Comparison of ENCODE assay signal across 8 cellular contexts in the genomic region with DNA sequence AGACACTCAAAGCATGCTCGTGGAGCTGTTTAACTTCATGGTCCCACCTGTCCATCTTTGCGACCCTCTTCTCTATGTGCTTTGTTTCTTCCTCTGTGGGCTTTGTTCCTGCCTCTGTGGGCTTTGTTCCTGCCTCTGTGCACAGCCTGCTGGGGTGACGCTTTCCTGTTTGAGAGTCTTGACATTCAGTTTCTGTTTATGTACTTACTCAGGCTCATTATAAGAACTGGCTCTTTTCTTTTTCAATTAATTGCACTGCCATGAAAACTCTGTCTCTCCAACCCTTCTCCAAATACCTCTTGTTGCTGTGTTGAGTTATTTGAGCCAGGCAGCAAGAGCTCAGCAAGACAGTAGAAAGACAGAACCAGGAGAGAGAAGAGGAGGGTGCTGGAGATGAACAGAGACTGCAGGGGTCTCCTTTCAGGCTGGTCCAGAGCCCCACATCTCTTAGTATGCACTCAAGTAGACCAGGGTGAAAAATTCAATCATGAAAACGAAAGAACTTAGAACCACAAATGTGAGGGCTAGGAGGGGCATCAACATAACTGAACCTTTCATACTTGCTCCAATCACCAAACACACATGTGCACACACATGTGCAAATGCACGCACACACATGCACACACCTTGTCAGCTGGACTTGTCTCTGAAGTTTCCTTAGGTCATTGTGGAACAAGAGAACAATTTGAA.
DNase-seq lines count a peak whose midpoint lies in the region; ATAC-seq, FAIRE-seq and TF ChIP-seq lines count a peak whose summit lies in the region.

No MANE protein-coding gene starts in this region.

- CTCF ChIA-PET in GM12878 (lab: Yijun Ruan, JAX): interaction anchor here (0.6 to 6.8 kb wide), 59 partner anchors 8 to 1014 kb away, joined by 3 to 595 read pairs (median 5); no protein-coding TSS in a partner anchor

- H3K4me1 ChIP-seq in GM12878 (ENCODE audit: control insufficient read depth, insufficient read depth, low read length) (peaks cover 12% of the 10 kb centered on the region), neutrophil (ENCODE audit: control insufficient read depth in 1 of 2, insufficient read depth in 1 of 2, low read depth in 1 of 2, low read length in 1 of 2) (peaks cover 9 to 12% of the 10 kb centered on the region in 2 experiments)

- peak; percentile 63 for TF ChIP-seq RAD21 in GM12878 (IDR thresholded peaks at IDR 0.05; ENCODE audit: insufficient read depth, low read depth, low read length)

- DNase-seq in T follicular helper cell (ENCODE audit: low read depth): peak; percentile 13
- DNase-seq in GM12878 (ENCODE audit: low read depth, low spot score): peak; percentile 68
- DNase-seq in kidney tubule cell (ENCODE audit: low spot score): no peak
- DNase-seq in NCI-H82 (lab: John Stamatoyannopoulos, UW): no peak
- no peak for DNase-seq in HK-2 (ENCODE audit: unreplicated experiment)

- no peak for TF ChIP-seq EP300 in GM12878 (IDR thresholded peaks at IDR 0.05; ENCODE audit: borderline replicate concordance in 1 of 2, control insufficient read depth in 1 of 2, low read depth in 2 of 2, low read length in 2 of 2)

- TF ChIP-seq CTCF in GM12878 (IDR thresholded peaks at IDR 0.05 in 2 of 3, conservative IDR thresholded peaks at IDR 0.05 in 1 of 3; ENCODE audit: control insufficient read depth in 2 of 3, extremely low read depth in 1 of 3, insufficient read depth in 1 of 3, low read depth in 3 of 3, low read length in 3 of 3): peak in 1 of 3 experiments; percentile 33; a peak in 2 of 6 replicates
- no peak for TF ChIP-seq CTCF in neutrophil (IDR thresholded peaks at IDR 0.05)

- BruUV-seq in GM12878 (replicated peaks; lab: Mats Ljungman, UMichigan): TSS peak; percentile 91

- TF ChIP-seq POLR2A in GM12878 (IDR thresholded peaks at IDR 0.05; ENCODE audit: low read depth, low read length): peak; percentile 32; the same call in 1 of the 2 replicates

- RAD21 ChIA-PET in GM12878 (lab: Charles Lee; ENCODE audit: unreplicated experiment): interaction anchor here (0.9 to 14.3 kb wide), 45 partner anchors 10 to 1572 kb away, joined by 3 to 519 read pairs (median 8); partner anchors contain the start of genes LEPR and LEPROT

- in situ Hi-C loops in GM12878 (cut with MboI): no loop called here

- H3K27me3 ChIP-seq in GM12878 (replicated peaks in 1 of 2; ENCODE audit: control insufficient read depth in 2 of 2, insufficient read depth in 2 of 2, low read length in 1 of 2) (no peaks in the 10 kb centered on the region), neutrophil (no peaks in the 10 kb centered on the region)

- peak overlapping the region; percentile 100 for H3K4me2 ChIP-seq in GM12878 (ENCODE audit: control insufficient read depth, insufficient read depth)

- FAIRE-seq in GM12878 (lab: Jason Lieb, UNC): peak; percentile 91

- intact Hi-C loops in GM12878 (cut with micrococcal nuclease; ENCODE audit: unreplicated experiment): loop anchor here (1.0 to 10.0 kb wide), 8 partner anchors 43 to 631 kb away; no protein-coding TSS in a partner anchor

- H3K4me3 ChIP-seq in GM12878 (peak overlapping the region; percentile 65), neutrophil (ENCODE audit: low read depth in 1 of 2, low read length in 1 of 2) (no peak overlapping the region)

- H3K9ac ChIP-seq in GM12878 (ENCODE audit: control insufficient read depth, insufficient read depth, low read length): peak overlapping the region; percentile 70

- ATAC-seq in GM18868 (IDR thresholded peaks at IDR 0.05; ENCODE audit: unreplicated experiment) (peak; percentile 77), HG02870 (IDR thresholded peaks at IDR 0.05; ENCODE audit: unreplicated experiment) (peak; percentile 92), GM12878 (peak; percentile 88)

- H4K20me1 ChIP-seq in GM12878 (ENCODE audit: control insufficient read depth, insufficient read depth): no peaks in the 10 kb centered on the region

- peak overlapping the region; percentile 93 for H2AFZ ChIP-seq in GM12878 (ENCODE audit: control insufficient read depth, low read depth, low read length)

- POLR2A ChIA-PET in GM12878 (lab: Charles Lee): interaction anchor here (0.6 to 1.8 kb wide), 10 partner anchors 43 to 192 kb away, joined by 3 to 7 read pairs (median 4); no protein-coding TSS in a partner anchor

- WGBS in GM12878 (ENCODE audit: insufficient coverage, insufficient replicate concordance, low lambda C conversion rate, missing lambda C conversion rate): 8% methylated on average over 5 of the region's 5 CpGs

- H3K27ac ChIP-seq in GM12878 (ENCODE audit: control insufficient read depth, insufficient read depth): peak overlapping the region; percentile 98
- peak overlapping the region; percentile 60 for H3K27ac ChIP-seq in neutrophil

- H3K79me2 ChIP-seq in GM12878 (ENCODE audit: control insufficient read depth, insufficient read depth, low read length): no peaks in the 10 kb centered on the region

- SMC1A ChIA-PET in GM12878 (lab: Charles Lee; ENCODE audit: uncharacterized antibody, unreplicated experiment): interaction anchor here (0.7 to 12.8 kb wide), 55 partner anchors 9 to 492 kb away, joined by 3 to 663 read pairs (median 7); no protein-coding TSS in a partner anchor

- H3K9me3 ChIP-seq in GM12878 (replicated peaks; ENCODE audit: control insufficient read depth, insufficient read depth, low read length) (no peaks in the 10 kb centered on the region), neutrophil (no peaks in the 10 kb centered on the region)

- H3K36me3 ChIP-seq in GM12878 (ENCODE audit: control insufficient read depth in 2 of 2, insufficient read depth in 2 of 2, low read length in 1 of 2) (no peaks in the 10 kb centered on the region), neutrophil (no peaks in the 10 kb centered on the region)

TF ChIP-seq in GM12878, 131 proteins besides CTCF, POLR2A, EP300 and RAD21 (continues in another document):
- TF ChIP-seq BHLHE40 (IDR thresholded peaks at IDR 0.05; ENCODE audit: borderline replicate concordance in 1 of 2, low read depth in 2 of 2, low read length in 1 of 2): 0 out of 4 replicates have a peak, but pooled peaks of 1 of the 2 experiments have one; percentile 11
- TF ChIP-seq PML (IDR thresholded peaks at IDR 0.05; ENCODE audit: low read length): 0 out of 2 replicates have a peak, but pooled peaks have one; percentile 47
- TF ChIP-seq NR2C1 (IDR thresholded peaks at IDR 0.05): no peak
- no peak for TF ChIP-seq NFXL1 (IDR thresholded peaks at IDR 0.05; ENCODE audit: borderline replicate concordance)
- no peak for TF ChIP-seq ZBED1 (IDR thresholded peaks at IDR 0.05; ENCODE audit: borderline replicate concordance)
- 0 out of 2 replicates have a peak, but pooled peaks have one; percentile 47 for TF ChIP-seq MTA2 (IDR thresholded peaks at IDR 0.05; ENCODE audit: low read depth)
- TF ChIP-seq, protein P1, sequence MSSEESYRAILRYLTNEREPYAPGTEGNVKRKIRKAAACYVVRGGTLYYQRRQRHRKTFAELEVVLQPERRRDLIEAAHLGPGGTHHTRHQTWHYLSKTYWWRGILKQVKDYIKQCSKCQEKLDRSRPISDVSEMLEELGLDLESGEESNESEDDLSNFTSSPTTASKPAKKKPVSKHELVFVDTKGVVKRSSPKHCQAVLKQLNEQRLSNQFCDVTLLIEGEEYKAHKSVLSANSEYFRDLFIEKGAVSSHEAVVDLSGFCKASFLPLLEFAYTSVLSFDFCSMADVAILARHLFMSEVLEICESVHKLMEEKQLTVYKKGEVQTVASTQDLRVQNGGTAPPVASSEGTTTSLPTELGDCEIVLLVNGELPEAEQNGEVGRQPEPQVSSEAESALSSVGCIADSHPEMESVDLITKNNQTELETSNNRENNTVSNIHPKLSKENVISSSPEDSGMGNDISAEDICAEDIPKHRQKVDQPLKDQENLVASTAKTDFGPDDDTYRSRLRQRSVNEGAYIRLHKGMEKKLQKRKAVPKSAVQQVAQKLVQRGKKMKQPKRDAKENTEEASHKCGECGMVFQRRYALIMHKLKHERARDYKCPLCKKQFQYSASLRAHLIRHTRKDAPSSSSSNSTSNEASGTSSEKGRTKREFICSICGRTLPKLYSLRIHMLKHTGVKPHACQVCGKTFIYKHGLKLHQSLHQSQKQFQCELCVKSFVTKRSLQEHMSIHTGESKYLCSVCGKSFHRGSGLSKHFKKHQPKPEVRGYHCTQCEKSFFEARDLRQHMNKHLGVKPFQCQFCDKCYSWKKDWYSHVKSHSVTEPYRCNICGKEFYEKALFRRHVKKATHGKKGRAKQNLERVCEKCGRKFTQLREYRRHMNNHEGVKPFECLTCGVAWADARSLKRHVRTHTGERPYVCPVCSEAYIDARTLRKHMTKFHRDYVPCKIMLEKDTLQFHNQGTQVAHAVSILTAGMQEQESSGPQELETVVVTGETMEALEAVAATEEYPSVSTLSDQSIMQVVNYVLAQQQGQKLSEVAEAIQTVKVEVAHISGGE (CRISPR knock-in tag; IDR thresholded peaks at IDR 0.05): no peak
- no peak for TF ChIP-seq EGR1 (IDR thresholded peaks at IDR 0.05; ENCODE audit: borderline replicate concordance in 1 of 2, low read depth in 2 of 2, low read length in 2 of 2)
- TF ChIP-seq STAT1 (conservative IDR thresholded peaks at IDR 0.05): no peak
- TF ChIP-seq RBBP5 (conservative IDR thresholded peaks at IDR 0.05): no peak

Comparison
In these comparisons a context has a peak if more than half of its experiments do, and no peak if none do; other contexts are left out.
1. DNase-seq: peak in T follicular helper cell (single experiment) and GM12878 (single experiment); none in kidney tubule cell (single experiment), NCI-H82 (single experiment) and HK-2 (single experiment).
2. Peak in every context shown above with its lines, with median percentiles within 50 percentile points of each other: ATAC-seq.